ENCODE assay signal across 23 cellular contexts in genomic region chr20:44773070-44773829, GRCh38. TPM values are rescaled to one million over a fixed set of nuclear protein-coding genes. Genes with fewer than 3 reads are reported as not detected.
A peak's percentile ranks its signal among the peaks of the same experiment; 100 is the strongest.
DNase-seq lines count a peak whose midpoint lies in the region; ATAC-seq and TF ChIP-seq lines count a peak whose summit lies in the region.
"Had no signal": no experiment of that assay in that cellular context is flagged by ENCODE, and none has a peak within 500 bp of the region (broad histone marks: within the 10 kb centered on the region; RNA-seq: fewer than 3 reads in every experiment).

No MANE protein-coding gene starts in this region.

- ATAC-seq in RWPE2 (ENCODE audit: low read depth): peak; percentile 5; the same call in 2 of the 3 replicates
- ATAC-seq in GM21447 (IDR thresholded peaks at IDR 0.05; ENCODE audit: unreplicated experiment): no peak
- ATAC-seq: CD8-positive, alpha-beta T cell; GM23338 had no signal

- H3K9me3 Mint-ChIP-seq in MCF 10A (ENCODE audit: unreplicated experiment): no peaks in the 10 kb centered on the region
- H3K9me3 Mint-ChIP-seq: CD8-positive, alpha-beta T cell; GM23338 had no signal

- H3K79me2 ChIP-seq in mammary epithelial cell (ENCODE audit: insufficient read depth, low read length): no peaks in the 10 kb centered on the region

- H3K27ac Mint-ChIP-seq in MCF 10A (ENCODE audit: low read depth, unreplicated experiment): no peak overlapping the region
- H3K27ac Mint-ChIP-seq: CD8-positive, alpha-beta T cell; GM23338 had no signal

- TF ChIP-seq CTCF in mammary epithelial cell (conservative IDR thresholded peaks at IDR 0.05 in 1 of 2, IDR thresholded peaks at IDR 0.05 in 1 of 2; ENCODE audit: extremely low read depth in 1 of 2, insufficient read depth in 1 of 2, low read depth in 1 of 2, low read length in 2 of 2): no peak
- TF ChIP-seq CTCF in MCF 10A (IDR thresholded peaks at IDR 0.05; ENCODE audit: unreplicated experiment): no peak
- no peak for TF ChIP-seq CTCF in RWPE2 (IDR thresholded peaks at IDR 0.05; ENCODE audit: poor library complexity, severe bottlenecking)

- H3K27me3 Mint-ChIP-seq in MCF 10A (ENCODE audit: insufficient read depth, unreplicated experiment): peaks cover 18% of the 10 kb centered on the region

- no peak overlapping the region for H3K4me2 ChIP-seq in mammary epithelial cell (ENCODE audit: insufficient read depth, low read depth, low read length)
- H3K4me2 ChIP-seq: GM23338 had no signal

- no peak overlapping the region for H3K4me3 Mint-ChIP-seq in MCF 10A (ENCODE audit: unreplicated experiment)
- H3K4me3 Mint-ChIP-seq: CD8-positive, alpha-beta T cell; GM23338 had no signal

- WGBS in mammary epithelial cell (ENCODE audit: low coverage, missing lambda C conversion rate): 67% methylated on average over 8 of the region's 10 CpGs

- H3K36me3 ChIP-seq in mammary epithelial cell (ENCODE audit: insufficient read depth, low read length) (no peaks in the 10 kb centered on the region), RWPE2 (ENCODE audit: low read depth) (no peaks in the 10 kb centered on the region)
- H3K36me3 ChIP-seq: MG63 had no signal

- no peaks in the 10 kb centered on the region for H3K36me3 Mint-ChIP-seq in MCF 10A (ENCODE audit: insufficient read depth, unreplicated experiment)
- H3K36me3 Mint-ChIP-seq: CD8-positive, alpha-beta T cell had no signal

- DNase-seq in mammary epithelial cell (no peak), MCF 10A (ENCODE audit: unreplicated experiment) (no peak), RWPE2 (ENCODE audit: low spot score) (peak; percentile 78), inferior parietal cortex (ENCODE audit: extremely low spot score) (peak; percentile 16), SHP77 (lab: John Stamatoyannopoulos, UW) (no peak), COLO668 (lab: John Stamatoyannopoulos, UW; ENCODE audit: unreplicated experiment) (no peak)
- DNase-seq: 8988T; C1 segment of cervical spinal cord; Calu3; CD8-positive, alpha-beta T cell; Kasumi-1; MG63; NCI-H1048; NCI-H1436 treated with DMSO at 0.1 percent for 48 hours; NCI-H1930; NCI-H226; NCI-H526; Right ventricle myocardium superior; SW 1271 had no signal

- H3K27ac ChIP-seq in mammary epithelial cell (ENCODE audit: insufficient read depth, low read depth, low read length) (no peak overlapping the region), RWPE2 (ENCODE audit: poor library complexity, severe bottlenecking) (no peak overlapping the region)
- H3K27ac ChIP-seq: SK-N-MC had no signal

- dilution Hi-C loops in mammary epithelial cell (cut with HindIII; ENCODE audit: low sequenced_read_pairs): no loop called here

- CTCF ChIA-PET in mammary epithelial cell (lab: Charles Lee; ENCODE audit: low non-redundant PET): no interaction called here
- CTCF ChIA-PET in MCF 10A (lab: Yijun Ruan, JAX): interaction anchor here (0.7 to 1.9 kb wide), 3 partner anchors 11 to 94 kb away, joined by 3 to 8 read pairs (median 4); no protein-coding TSS in a partner anchor

- H4K20me1 ChIP-seq in mammary epithelial cell (ENCODE audit: insufficient read depth, low read length): no peaks in the 10 kb centered on the region

- no peak overlapping the region for H3K9ac ChIP-seq in mammary epithelial cell (ENCODE audit: insufficient read depth, low read length)

- BruUV-seq in mammary epithelial cell (replicated peaks; lab: Mats Ljungman, UMichigan) (no TSS peak), MCF 10A (replicated peaks; lab: Mats Ljungman, UMichigan) (no TSS peak)

- H3K27me3 ChIP-seq in mammary epithelial cell (ENCODE audit: insufficient read depth, low read length) (no peaks in the 10 kb centered on the region), RWPE2 (ENCODE audit: insufficient read depth, poor library complexity, severe bottlenecking) (peaks cover 8% of the 10 kb centered on the region)

- POLR2A ChIA-PET in MCF 10A (lab: Yijun Ruan, JAX): interaction anchor here (0.6 to 1.1 kb wide), 5 partner anchors 9 to 330 kb away, joined by 3 to 4 read pairs (median 3); no protein-coding TSS in a partner anchor

- in situ Hi-C loops in mammary epithelial cell (cut with MboI; ENCODE audit: low sequenced_read_pairs in 2 of 2): no loop called here

- H3K4me1 ChIP-seq in mammary epithelial cell (ENCODE audit: insufficient read depth, low read length) (peaks cover 10% of the 10 kb centered on the region), RWPE2 (ENCODE audit: insufficient read depth, poor library complexity, severe bottlenecking) (peaks cover 4% of the 10 kb centered on the region)

- H3K4me1 Mint-ChIP-seq in MCF 10A (ENCODE audit: insufficient read depth, unreplicated experiment): no peaks in the 10 kb centered on the region
- H3K4me1 Mint-ChIP-seq: GM23338 had no signal

- no peak overlapping the region for H3K4me3 ChIP-seq in mammary epithelial cell (replicated peaks in 1 of 3; ENCODE audit: insufficient read depth in 1 of 3, low read depth in 2 of 3, low read length in 3 of 3)
- no peak overlapping the region for H3K4me3 ChIP-seq in RWPE2 (ENCODE audit: severe bottlenecking)
- H3K4me3 ChIP-seq: GM23338, MG63, SK-N-MC had no signal

- no peaks in the 10 kb centered on the region for H3K9me3 ChIP-seq in mammary epithelial cell (replicated peaks; ENCODE audit: insufficient read depth, low read length)
- H3K9me3 ChIP-seq in RWPE2 (ENCODE audit: severe bottlenecking): no peaks in the 10 kb centered on the region
- H3K9me3 ChIP-seq: MG63 had no signal

- intact Hi-C loops in mammary epithelial cell (cut with micrococcal nuclease): no loop called here
- intact Hi-C loops in MCF 10A (cut with micrococcal nuclease): no loop called here

- H2AFZ ChIP-seq in mammary epithelial cell (ENCODE audit: low read depth, low read length): peak overlapping the region; percentile 33
- H2AFZ ChIP-seq: GM23338 had no signal

RNA-seq across cellular contexts. Expression of gene KCNK15, which starts 27.6 kb away (rescaled TPM):
- total RNA-seq in mammary epithelial cell: 1 to 10 TPM in 1 of 2 donors, under 1 TPM in 1; 0.31 to 1.0 TPM
- 0.40 TPM for polyA plus RNA-seq in mammary epithelial cell
- polyA minus RNA-seq in mammary epithelial cell: not detected
- 0.93 and 1.4 TPM in 2 replicates for total RNA-seq in MCF 10A (2022)
- total RNA-seq: CD8-positive, alpha-beta T cell; Daoy had no signal

RNA-seq across cellular contexts. Expression of gene RIMS4, which starts 37.1 kb away (rescaled TPM):
- total RNA-seq in mammary epithelial cell (under 1 TPM; under 0.01 to 0.12 TPM), MCF 10A (2022) (not detected in 2 replicates)
- polyA plus RNA-seq in mammary epithelial cell: not detected
- not detected for polyA minus RNA-seq in mammary epithelial cell
- total RNA-seq: CD8-positive, alpha-beta T cell had no signal

RNA-seq across cellular contexts. Expression of gene CCN5, which starts 58.1 kb away (rescaled TPM):
- total RNA-seq in mammary epithelial cell (under 1 TPM in 1 of 2 donors, not detected in 1; 0.67 TPM), MCF 10A (2022) (0.93 and 1.4 TPM in 2 replicates)
- polyA plus RNA-seq in mammary epithelial cell: not detected
- not detected for polyA minus RNA-seq in mammary epithelial cell
- total RNA-seq: CD8-positive, alpha-beta T cell; Daoy; GM23338 had no signal
- polyA plus RNA-seq: GM23338 had no signal

Comparison
In these comparisons a context has a peak if more than half of its experiments do, and no peak if none do; other contexts are left out.
1. DNase-seq: peak in RWPE2 (single experiment) and inferior parietal cortex (single experiment); none in mammary epithelial cell (single experiment), MCF 10A (single experiment), SHP77 (0 of 2) and COLO668 (single experiment).